In the genomic region with DNA sequence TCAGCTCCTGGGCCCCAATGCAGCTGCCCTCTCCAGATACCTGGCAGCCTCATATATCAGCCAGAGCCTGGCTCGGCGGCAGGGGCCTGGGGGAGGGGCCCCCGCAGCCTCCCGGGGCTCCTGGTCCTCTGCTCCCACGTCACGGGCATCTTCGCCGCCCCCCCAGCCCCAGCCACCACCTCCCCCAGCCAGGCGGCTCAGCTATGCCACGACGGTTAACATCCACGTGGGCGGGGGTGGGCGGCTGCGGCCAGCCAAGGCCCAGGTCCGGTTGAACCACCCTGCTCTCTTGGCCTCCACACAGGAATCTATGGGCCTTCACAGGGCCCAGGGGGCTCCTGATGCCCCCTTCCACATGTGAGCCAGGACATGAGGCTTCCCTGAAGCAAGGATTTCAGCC, we compare ENCODE assay signal across 25 cellular contexts. TPM values are rescaled to one million over a fixed set of nuclear protein-coding genes. Genes with fewer than 3 reads are reported as not detected.
DNase-seq lines count a peak whose midpoint lies in the region; ATAC-seq, FAIRE-seq and TF ChIP-seq lines count a peak whose summit lies in the region.
"Had no signal": no experiment of that assay in that cellular context is flagged by ENCODE, and none has a peak within 500 bp of the region (broad histone marks: within the 10 kb centered on the region; RNA-seq: fewer than 3 reads in every experiment).

No MANE protein-coding gene starts in this region.

- no peak overlapping the region for H2AFZ ChIP-seq in neuronal stem cell (ENCODE audit: low read length)
- H2AFZ ChIP-seq: GM23248 had no signal

- no peak overlapping the region for H4K91ac ChIP-seq in neuronal stem cell (ENCODE audit: low read depth, low read length, poor library complexity)

- H3K4me3 ChIP-seq in H7 (ENCODE audit: insufficient read depth, low read depth, low read length) (no peak overlapping the region), HEK293 (ENCODE audit: low read depth, low read length) (no peak overlapping the region), coronary artery (no peak overlapping the region), neuronal stem cell (ENCODE audit: low read length in 2 of 2) (no peak overlapping the region), small intestine (ENCODE audit: low read depth in 1 of 2, low read length in 2 of 2) (no peak overlapping the region)
- H3K4me3 ChIP-seq: GM12878, GM23248, MG63, SJSA1 had no signal

- H3K9me3 ChIP-seq in HEK293 (ENCODE audit: control insufficient read depth, insufficient read depth, low read depth, low read length): no peaks in the 10 kb centered on the region
- no peaks in the 10 kb centered on the region for H3K9me3 ChIP-seq in neuronal stem cell (replicated peaks in 1 of 2; ENCODE audit: control insufficient read depth in 2 of 2, insufficient read depth in 1 of 2, low read depth in 1 of 2, low read length in 2 of 2)
- no peaks in the 10 kb centered on the region for H3K9me3 ChIP-seq in small intestine (ENCODE audit: control insufficient read depth, low read depth)
- H3K9me3 ChIP-seq: Caco-2, MG63, SJSA1 had no signal

- H3K79me1 ChIP-seq in neuronal stem cell (ENCODE audit: low read depth, low read length): peaks cover 2% of the 10 kb centered on the region

- no peak overlapping the region for H2BK5ac ChIP-seq in neuronal stem cell (ENCODE audit: low read length)

- ATAC-seq in HG03025 (IDR thresholded peaks at IDR 0.05; ENCODE audit: low FRiP score, unreplicated experiment): no peak
- ATAC-seq: CD8-positive, alpha-beta T cell; GM12878; Right ventricle myocardium inferior had no signal

- H3K18ac ChIP-seq in neuronal stem cell (ENCODE audit: low read length): no peak overlapping the region

- no peak overlapping the region for H3K27ac ChIP-seq in HEK293 (ENCODE audit: extremely low read depth, low read depth, low read length)
- H3K27ac ChIP-seq in coronary artery: no peak overlapping the region
- H3K27ac ChIP-seq in neuronal stem cell (replicated peaks; ENCODE audit: low read length): no peak overlapping the region
- H3K27ac ChIP-seq in small intestine (ENCODE audit: low read depth in 1 of 2, low read length in 1 of 2): no peak overlapping the region
- H3K27ac ChIP-seq: C4-2B, GM23248, SJSA1 had no signal

- H3K4me1 ChIP-seq in HEK293 (ENCODE audit: control insufficient read depth, insufficient read depth, low read length) (no peaks in the 10 kb centered on the region; the same call in 1 of the 2 replicates), neuronal stem cell (ENCODE audit: control insufficient read depth in 2 of 2, insufficient read depth in 1 of 2, low read depth in 1 of 2, low read length in 2 of 2) (peaks cover 18 to 19% of the 10 kb centered on the region in 2 donors), small intestine (ENCODE audit: control insufficient read depth in 2 of 2, insufficient read depth in 1 of 2, low read depth in 1 of 2, low read length in 1 of 2) (no peaks in the 10 kb centered on the region)

- no peaks in the 10 kb centered on the region for H3K27me3 ChIP-seq in H7 (ENCODE audit: control insufficient read depth, insufficient read depth, low read length)
- H3K27me3 ChIP-seq in neuronal stem cell (ENCODE audit: control insufficient read depth in 3 of 3, insufficient read depth in 3 of 3, low read depth in 1 of 3, low read length in 3 of 3): no peaks in the 10 kb centered on the region
- H3K27me3 ChIP-seq in small intestine (ENCODE audit: control insufficient read depth in 2 of 2, insufficient read depth in 2 of 2, low read length in 2 of 2): no peaks in the 10 kb centered on the region
- H3K27me3 ChIP-seq: MG63, SJSA1 had no signal

- H2BK120ac ChIP-seq in neuronal stem cell (ENCODE audit: low read depth, low read length): no peak overlapping the region

- WGBS in neuronal stem cell (ENCODE audit: extremely low coverage in 2 of 2, insufficient read length in 2 of 2, insufficient replicate concordance in 1 of 2), 2 donors: no CpG with 5 or more reads among the region's 16 CpGs
- WGBS in small intestine, 3 donors: 82 to 85% (median 83%) methylated on average over 14 to 16 of the region's 16 CpGs

- no peak overlapping the region for H3K14ac ChIP-seq in neuronal stem cell (ENCODE audit: low read length)

- no peak for FAIRE-seq in small intestine (lab: Jason Lieb, UNC)
- FAIRE-seq: GM12878, HTR-8/SVneo had no signal

- H3K23ac ChIP-seq in neuronal stem cell (ENCODE audit: low read depth, low read length, poor library complexity): peak overlapping the region; percentile 9

- TF ChIP-seq CTCF in HEK293 (tag by site-specific recombination; IDR thresholded peaks at IDR 0.05) (no peak), coronary artery (IDR thresholded peaks at IDR 0.05) (no peak)

- POLR2A ChIA-PET in HEK293 (lab: Yijun Ruan, JAX): interaction anchor here (1.2 to 13.3 kb wide), 2 partner anchors 11 kb away, joined by 3 to 255 read pairs; partner anchors contain the start of gene RPS16

- peak; percentile 59 for DNase-seq in H7
- DNase-seq in coronary artery (ENCODE audit: low spot score): peak; percentile 72
- no peak for DNase-seq in neuronal stem cell (ENCODE audit: low spot score)
- no peak for DNase-seq in small intestine
- DNase-seq in AG20443 (ENCODE audit: low spot score): no peak
- DNase-seq: Caco-2; CD8-positive, alpha-beta T cell; EL; GDM1; GM23248; H9; HFFc6; KG1; MG63; NCI-H2029; NCI-H446; NCI-H524 treated with DMSO at 0.1 percent for 48 hours; NCI-H774 had no signal

- CTCF ChIA-PET in HEK293 (lab: Yijun Ruan, JAX): interaction anchor here (1.2 kb wide), 2 partner anchors 12 to 315 kb away, joined by 3 to 4 read pairs; partner anchors contain the start of gene PLEKHG2

- peaks cover 22% of the 10 kb centered on the region for H3K36me3 ChIP-seq in H7 (replicated peaks; ENCODE audit: control insufficient read depth, insufficient read depth, low read length)
- H3K36me3 ChIP-seq in HEK293 (ENCODE audit: control insufficient read depth in 2 of 2, insufficient read depth in 1 of 2, low read length in 2 of 2): peaks cover 44 to 54% of the 10 kb centered on the region in 2 experiments
- peaks cover 47 to 65% of the 10 kb centered on the region in 2 donors for H3K36me3 ChIP-seq in neuronal stem cell (replicated peaks in 1 of 2; ENCODE audit: control insufficient read depth in 2 of 2, insufficient read depth in 2 of 2, low read length in 2 of 2)
- no peaks in the 10 kb centered on the region for H3K36me3 ChIP-seq in small intestine (ENCODE audit: control insufficient read depth in 2 of 2, insufficient read depth in 2 of 2, low read length in 2 of 2)

- H4K8ac ChIP-seq in neuronal stem cell (ENCODE audit: low read depth, low read length): no peak overlapping the region

- H3K4ac ChIP-seq in neuronal stem cell (ENCODE audit: low read length): no peak overlapping the region

- H3K9ac ChIP-seq in neuronal stem cell (ENCODE audit: low read depth, low read length, poor library complexity): no peak overlapping the region
- H3K9ac ChIP-seq: GM23248 had no signal

- H2BK12ac ChIP-seq in neuronal stem cell (ENCODE audit: low read length): no peak overlapping the region

- no peak overlapping the region for H3K4me2 ChIP-seq in neuronal stem cell (ENCODE audit: insufficient read depth, low read length, poor library complexity, severe bottlenecking)

- no peak overlapping the region for H2AK5ac ChIP-seq in neuronal stem cell (ENCODE audit: low read depth, low read length)

- H2BK15ac ChIP-seq in neuronal stem cell (ENCODE audit: low read length): no peak overlapping the region

TF ChIP-seq in HEK293, 187 proteins besides CTCF, POLR2A, EP300 and RAD21 (continues in another document):
- TF ChIP-seq ZFHX2 (tag by site-specific recombination; conservative IDR thresholded peaks at IDR 0.05): peak; percentile 63
- TF ChIP-seq ZNF629 (tag by site-specific recombination; IDR thresholded peaks at IDR 0.05): no peak
- TF ChIP-seq MEIS1 (CRISPR knock-in tag; IDR thresholded peaks at IDR 0.05; ENCODE audit: borderline replicate concordance): no peak
- no peak for TF ChIP-seq ZNF184 (tag by site-specific recombination; IDR thresholded peaks at IDR 0.05)
- no peak for TF ChIP-seq ZNF221 (tag by site-specific recombination; IDR thresholded peaks at IDR 0.05; ENCODE audit: borderline replicate concordance)
- no peak for TF ChIP-seq ZSCAN16 (tag by site-specific recombination; IDR thresholded peaks at IDR 0.05)
- TF ChIP-seq EGR2 (tag by site-specific recombination; IDR thresholded peaks at IDR 0.05; ENCODE audit: low read depth): peak; percentile 70
- TF ChIP-seq ZNF140 (tag by site-specific recombination; IDR thresholded peaks at IDR 0.05): no peak

RNA-seq across cellular contexts. Expression of gene RPS16, which starts 10.8 kb away (rescaled TPM):
- total RNA-seq in H7 (2014; rRNA removed; shearing (Covaris generic)): 42.4 and 55.8 TPM in 2 replicates
- 4,379 TPM for polyA plus RNA-seq in neuronal stem cell (2013, experiment 1 of 2)
- polyA plus RNA-seq in neuronal stem cell (2013, experiment 2 of 2): 4,439 TPM
- 1,000 to 10,000 TPM; 1,341 to 3,643 (median 3,272) TPM for polyA plus RNA-seq in small intestine

RNA-seq across cellular contexts. Expression of gene PLEKHG2, which starts 12.5 kb away (rescaled TPM):
- 34.2 and 90.9 TPM in 2 replicates for total RNA-seq in H7 (2014; rRNA removed; shearing (Covaris generic))
- polyA plus RNA-seq in neuronal stem cell (2013, experiment 1 of 2): 33.5 TPM
- polyA plus RNA-seq in neuronal stem cell (2013, experiment 2 of 2): 33.9 TPM
- 1 to 10 TPM; 1.9 to 6.5 (median 6.1) TPM for polyA plus RNA-seq in small intestine

RNA-seq across cellular contexts. Expression of gene ZFP36, which starts 18.3 kb away (rescaled TPM):
- total RNA-seq in H7 (2014; rRNA removed; shearing (Covaris generic)): 2.2 and 6.4 TPM in 2 replicates
- 6.0 TPM for polyA plus RNA-seq in neuronal stem cell (2013, experiment 1 of 2)
- polyA plus RNA-seq in neuronal stem cell (2013, experiment 2 of 2): 6.1 TPM
- polyA plus RNA-seq in small intestine: 100 to 1,000 TPM; 104 to 222 (median 167) TPM

RNA-seq across cellular contexts. Expression of gene SUPT5H, which starts 20.4 kb away (rescaled TPM):
- 82.1 and 86.8 TPM in 2 replicates for total RNA-seq in H7 (2014; rRNA removed; shearing (Covaris generic))
- 58.7 TPM for polyA plus RNA-seq in neuronal stem cell (2013, experiment 1 of 2)
- 54.7 TPM for polyA plus RNA-seq in neuronal stem cell (2013, experiment 2 of 2)
- polyA plus RNA-seq in small intestine: 100 to 1,000 TPM in 2 of 3 donors, 10 to 100 TPM in 1; 95.5 to 283 (median 211) TPM

RNA-seq across cellular contexts. Expression of gene MED29, which starts 33.8 kb away (rescaled TPM):
- 38.2 and 41.6 TPM in 2 replicates for total RNA-seq in H7 (2014; rRNA removed; shearing (Covaris generic))
- polyA plus RNA-seq in neuronal stem cell (2013, experiment 1 of 2): 34.2 TPM
- 32.9 TPM for polyA plus RNA-seq in neuronal stem cell (2013, experiment 2 of 2)
- 10 to 100 TPM; 20.3 to 29.3 (median 21.9) TPM for polyA plus RNA-seq in small intestine

Comparison
In these comparisons a context has a peak if more than half of its experiments do, and no peak if none do; other contexts are left out.
1. DNase-seq: peak in H7 (single experiment) and coronary artery (single experiment); none in neuronal stem cell (single experiment), small intestine (single experiment) and AG20443 (single experiment).